Comparison of ENCODE assay signal across 18 cellular contexts in genomic region chrX:110532527-110532926, GRCh38.
A peak's percentile ranks its signal among the peaks of the same experiment; 100 is the strongest.
DNase-seq lines count a peak whose midpoint lies in the region; ATAC-seq and TF ChIP-seq lines count a peak whose summit lies in the region.
"Had no signal": no experiment of that assay in that cellular context is flagged by ENCODE, and none has a peak within 500 bp of the region (broad histone marks: within the 10 kb centered on the region; RNA-seq: fewer than 3 reads in every experiment).

No MANE protein-coding gene starts in this region.

- no peak overlapping the region for H3K9ac ChIP-seq in skeletal muscle tissue (ENCODE audit: low read depth in 1 of 3, low read length in 3 of 3)
- H3K9ac ChIP-seq: BLaER1, GM23248 had no signal

- H3K4me1 ChIP-seq in skeletal muscle tissue (ENCODE audit: control insufficient read depth in 3 of 3, insufficient read depth in 3 of 3, low read length in 3 of 3) (peaks cover 0 to 2% (median 0%) of the 10 kb centered on the region in 3 donors), stomach (no peaks in the 10 kb centered on the region)
- H3K4me1 ChIP-seq: BLaER1 had no signal

- no peaks in the 10 kb centered on the region for H3K36me3 ChIP-seq in skeletal muscle tissue (ENCODE audit: control insufficient read depth in 3 of 3, insufficient read depth in 3 of 3, low read length in 3 of 3)
- H3K36me3 ChIP-seq in stomach, result no peaks in the 10 kb centered on the region
- H3K36me3 ChIP-seq: BLaER1 had no signal

- no peak for ATAC-seq in Right ventricle myocardium superior (ENCODE audit: poor library complexity)
- ATAC-seq in Right ventricle myocardium inferior, result no peak
- ATAC-seq in left ventricle myocardium superior, result peak; percentile 66
- ATAC-seq: CD8-positive, alpha-beta T cell; GM12878 had no signal

- intact Hi-C loops in Right ventricle myocardium superior (cut with DNase I), result no loop called here
- intact Hi-C loops in Right ventricle myocardium inferior (cut with DNase I), result no loop called here
- intact Hi-C loops in left ventricle myocardium superior (cut with micrococcal nuclease), result no loop called here
- intact Hi-C loops in cardiac septum (cut with DNase I), result no loop called here
- intact Hi-C loops in stomach (cut with DNase I; ENCODE audit: low total_unique reads), result no loop called here

- H3K27me3 ChIP-seq in skeletal muscle tissue (ENCODE audit: control insufficient read depth in 3 of 3, insufficient read depth in 3 of 3, low read length in 3 of 3) (no peaks in the 10 kb centered on the region), stomach (peaks cover 0 to 3% (median 0%) of the 10 kb centered on the region in 3 donors)

- no peak for TF ChIP-seq EP300 in stomach (IDR thresholded peaks at IDR 0.05)

- H3K9me3 ChIP-seq in skeletal muscle tissue (ENCODE audit: control insufficient read depth in 3 of 3, low read length in 3 of 3), result no peaks in the 10 kb centered on the region
- peaks cover 0 to 10% (median 0%) of the 10 kb centered on the region in 4 donors for H3K9me3 ChIP-seq in stomach

- H3K27ac ChIP-seq in skeletal muscle tissue (ENCODE audit: low read depth, low read length), result peak overlapping the region; percentile 25
- H3K27ac ChIP-seq in stomach, result no peak overlapping the region
- H3K27ac ChIP-seq: 22Rv1, BLaER1, C4-2B, GM23248 had no signal

- H3K4me3 ChIP-seq in skeletal muscle tissue (ENCODE audit: low read length in 3 of 3) (no peak overlapping the region), stomach (no peak overlapping the region)
- H3K4me3 ChIP-seq: BLaER1, GM12878, GM23248 had no signal

- DNase-seq in Right ventricle myocardium superior, result peak; percentile 26
- DNase-seq in Right ventricle myocardium inferior (ENCODE audit: missing footprints), result no peak
- DNase-seq in left ventricle myocardium superior, result peak; percentile 24
- DNase-seq in cardiac septum (ENCODE audit: low spot score), result no peak
- DNase-seq in COLO668 (lab: John Stamatoyannopoulos, UW; ENCODE audit: unreplicated experiment), result no peak
- DNase-seq in stomach, result no peak
- DNase-seq: CD4-positive, CD25-positive, alpha-beta regulatory T cell; CD8-positive, alpha-beta T cell; DMS 273 treated with DMSO at 0.1 percent for 48 hours; DMS79; GDM1; H7 had no signal

- TF ChIP-seq CTCF in stomach (IDR thresholded peaks at IDR 0.05), result no peak

- 43 to 70% (median 60%) methylated on average over 1 of the region's 1 CpG for WGBS in stomach, 5 donors

- TF ChIP-seq POLR2A in stomach (IDR thresholded peaks at IDR 0.05), result no peak

Comparison
In these comparisons a context has a peak if more than half of its experiments do, and no peak if none do; other contexts are left out.
1. DNase-seq: peak in Right ventricle myocardium superior (single experiment) and left ventricle myocardium superior (single experiment); none in Right ventricle myocardium inferior (single experiment), cardiac septum (single experiment), COLO668 (single experiment) and stomach (single experiment).